In the genomic region with DNA sequence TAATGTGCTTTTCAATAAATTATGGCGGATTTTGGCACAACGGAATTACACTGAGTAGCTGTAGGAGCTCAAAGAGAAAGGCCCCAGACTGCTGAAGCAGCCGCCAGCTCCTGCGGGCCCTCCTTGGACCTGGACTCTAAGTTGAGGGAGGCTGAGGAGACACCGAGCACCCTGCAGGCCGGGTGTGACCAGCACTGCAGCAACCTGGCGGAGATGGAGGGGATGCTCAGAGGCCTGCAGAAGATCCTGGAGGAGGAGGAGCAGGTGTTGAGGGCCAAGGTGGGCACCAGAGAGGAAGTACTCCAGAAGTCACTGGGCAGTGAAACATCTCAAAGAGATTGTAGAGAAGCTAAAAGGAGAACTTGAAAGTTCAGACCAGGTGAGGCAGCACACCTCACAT, we compare ENCODE assay signal across 32 cellular contexts. TPM values are rescaled to one million over a fixed set of nuclear protein-coding genes. Genes with fewer than 3 reads are reported as not detected.
"Had no signal": no experiment of that assay in that cellular context is flagged by ENCODE, and none has a peak within 500 bp of the region (broad histone marks: within the 10 kb centered on the region; RNA-seq: fewer than 3 reads in every experiment).

No MANE protein-coding gene starts in this region.

- H3K27me3 Mint-ChIP-seq: stimulated activated memory B cell treated with anti-CD40 and anti-IgM and Interleukin-4, amounts not matched to agents 10 μg/mL and 1 μg/mL and 100 μg/mL, for 72 hours; stimulated activated naive B cell treated with anti-CD40 and anti-IgM and Interleukin-4, amounts not matched to agents 10 μg/mL and 1 μg/mL and 100 μg/mL, for 72 hours; stimulated activated naive CD8-positive, alpha-beta T cell treated with anti-CD3 and anti-CD28 coated beads, Interleukin-15, amount 100 ng/mL, for 72 hours; stimulated activated naive CD8-positive, alpha-beta T cell treated with anti-CD3 and anti-CD28 coated beads, Interleukin-15, Interleukin-2, amounts not matched to agents 100 ng/mL and 50 ng/mL, for 24 hours; type B pancreatic cell had no signal

- DNase-seq: stimulated activated CD4-positive, alpha-beta T cell treated with anti-CD3 and anti-CD28 coated beads, Interleukin-2, amount 100 ng/mL, for 48 hours; stimulated activated CD4-positive, alpha-beta T cell treated with anti-CD3 and anti-CD28 coated beads, Interleukin-4, amount 100 ng/mL, for 1 hour; stimulated activated CD4-positive, alpha-beta T cell treated with anti-CD3 and anti-CD28 coated beads, Interleukin-4, amount 100 ng/mL, for 24 hours; stimulated activated CD4-positive, alpha-beta T cell treated with anti-CD3 and anti-CD28 coated beads, Interleukin-4, amount 100 ng/mL, for 4 hours; stimulated activated CD8-positive, alpha-beta memory T cell treated with anti-CD3 and anti-CD28 coated beads, Interleukin-4, amount 100 ng/mL, for 48 hours; stimulated activated naive B cell treated with anti-CD40 and anti-IgM and Interleukin-4, amounts not matched to agents 10 μg/mL and 1 μg/mL and 100 μg/mL, for 72 hours; stimulated activated naive CD4-positive, alpha-beta T cell; stimulated activated naive CD4-positive, alpha-beta T cell treated with Interleukin-2 at 50 U/mL for 16 hours; stimulated activated naive CD8-positive, alpha-beta T cell treated with anti-CD3 and anti-CD28 coated beads, Interleukin-15, amount 100 ng/mL, for 72 hours; stimulated activated naive CD8-positive, alpha-beta T cell treated with anti-CD3 and anti-CD28 coated beads, Interleukin-15, Interleukin-2, amounts not matched to agents 100 U/mL and 50 U/mL, for 24 hours; stomach; substantia nigra; thyroid gland; tibial artery; transverse colon; trophoblast cell; upper lobe of right lung; uterus had no signal

- H3K36me3 Mint-ChIP-seq: stimulated activated effector memory CD8-positive, alpha-beta T cell treated with anti-CD3 and anti-CD28 coated beads, Interleukin-12 subunit alpha, Interleukin-12 subunit beta, amount 100 ng/mL, for 72 hours; stimulated activated memory B cell treated with anti-CD40 and anti-IgM and Interleukin-4, amounts not matched to agents 10 μg/mL and 1 μg/mL and 100 μg/mL, for 72 hours; stimulated activated naive B cell treated with anti-CD40 and anti-IgM and Interleukin-4, amounts not matched to agents 10 μg/mL and 1 μg/mL and 100 μg/mL, for 72 hours; type B pancreatic cell had no signal

- H3K4me3 ChIP-seq: stomach, suprapubic skin, thoracic aorta, thyroid gland, tibial artery, tibial nerve, transverse colon, upper lobe of left lung, upper lobe of right lung, uterus, vagina had no signal

- H3K4me3 Mint-ChIP-seq: stimulated activated effector memory CD8-positive, alpha-beta T cell treated with anti-CD3 and anti-CD28 coated beads, Interleukin-12 subunit alpha, Interleukin-12 subunit beta, amount 100 ng/mL, for 72 hours; stimulated activated memory B cell treated with anti-CD40 and anti-IgM and Interleukin-4, amounts not matched to agents 10 μg/mL and 1 μg/mL and 100 μg/mL, for 72 hours; stimulated activated naive B cell treated with anti-CD40 and anti-IgM and Interleukin-4, amounts not matched to agents 10 μg/mL and 1 μg/mL and 100 μg/mL, for 72 hours; stimulated activated naive CD8-positive, alpha-beta T cell treated with anti-CD3 and anti-CD28 coated beads, Interleukin-15, amount 100 ng/mL, for 72 hours; stimulated activated naive CD8-positive, alpha-beta T cell treated with anti-CD3 and anti-CD28 coated beads, Interleukin-15, Interleukin-2, amounts not matched to agents 100 ng/mL and 50 ng/mL, for 24 hours; type B pancreatic cell had no signal

- H3K27ac Mint-ChIP-seq: stimulated activated effector memory CD8-positive, alpha-beta T cell treated with anti-CD3 and anti-CD28 coated beads, Interleukin-12 subunit alpha, Interleukin-12 subunit beta, amount 100 ng/mL, for 72 hours; stimulated activated memory B cell treated with anti-CD40 and anti-IgM and Interleukin-4, amounts not matched to agents 10 μg/mL and 1 μg/mL and 100 μg/mL, for 72 hours; stimulated activated naive B cell treated with anti-CD40 and anti-IgM and Interleukin-4, amounts not matched to agents 10 μg/mL and 1 μg/mL and 100 μg/mL, for 72 hours; stimulated activated naive CD8-positive, alpha-beta T cell treated with anti-CD3 and anti-CD28 coated beads, Interleukin-15, amount 100 ng/mL, for 72 hours; stimulated activated naive CD8-positive, alpha-beta T cell treated with anti-CD3 and anti-CD28 coated beads, Interleukin-15, Interleukin-2, amounts not matched to agents 100 ng/mL and 50 ng/mL, for 24 hours; type B pancreatic cell had no signal

- H3K9me3 ChIP-seq: suprapubic skin, thoracic aorta, thyroid gland, tibial artery, transverse colon, upper lobe of right lung, uterus, vagina had no signal

- H3K27me3 ChIP-seq: stomach, suprapubic skin, thyroid gland, tibial artery, tibial nerve, transverse colon, upper lobe of left lung, upper lobe of right lung, uterus, vagina had no signal

- H3K9me3 Mint-ChIP-seq: stimulated activated memory B cell treated with anti-CD40 and anti-IgM and Interleukin-4, amounts not matched to agents 10 μg/mL and 1 μg/mL and 100 μg/mL, for 72 hours had no signal

- H3K4me1 ChIP-seq: stomach, suprapubic skin, thyroid gland, tibial artery, tibial nerve, transverse colon, upper lobe of left lung, upper lobe of right lung, uterus, vagina had no signal

- H3K27ac ChIP-seq: stomach, suprapubic skin, thoracic aorta, thyroid gland, tibial artery, tibial nerve, transverse colon, upper lobe of left lung, upper lobe of right lung, uterus, vagina had no signal

- H3K36me3 ChIP-seq: stomach, suprapubic skin, thoracic aorta, thyroid gland, tibial artery, tibial nerve, transverse colon, upper lobe of left lung, upper lobe of right lung, uterus, vagina had no signal

- H3K4me1 Mint-ChIP-seq: stimulated activated effector memory CD8-positive, alpha-beta T cell treated with anti-CD3 and anti-CD28 coated beads, Interleukin-12 subunit alpha, Interleukin-12 subunit beta, amount 100 ng/mL, for 72 hours; stimulated activated memory B cell treated with anti-CD40 and anti-IgM and Interleukin-4, amounts not matched to agents 10 μg/mL and 1 μg/mL and 100 μg/mL, for 72 hours; stimulated activated naive B cell treated with anti-CD40 and anti-IgM and Interleukin-4, amounts not matched to agents 10 μg/mL and 1 μg/mL and 100 μg/mL, for 72 hours; stimulated activated naive CD8-positive, alpha-beta T cell treated with anti-CD3 and anti-CD28 coated beads, Interleukin-15, amount 100 ng/mL, for 72 hours had no signal

RNA-seq across cellular contexts. Expression of a gene that starts 33.0 kb away (rescaled TPM):
- total RNA-seq: stomach, subcutaneous adipose tissue, suprapubic skin, temporal lobe, thoracic aorta, thyroid gland, tibial nerve, transverse colon, upper lobe of left lung, upper lobe of right lung, ureter, urinary bladder, uterus, vagina had no signal
- polyA plus RNA-seq: stomach, thymus, urinary bladder had no signal
